1 cellular context compared by ENCODE assay signal in genomic region chr3:47360110-47360517, GRCh38.
TF ChIP-seq lines count a peak whose summit lies in the region.

No MANE protein-coding gene starts in this region.

TF ChIP-seq in GM12878, 131 proteins besides CTCF, POLR2A, EP300 and RAD21:
- TF ChIP-seq CBX5 (IDR thresholded peaks at IDR 0.05; ENCODE audit: low read depth) = peak; percentile 64; the same call in 1 of the 2 replicates
